ENCODE assay signal across 26 cellular contexts in the genomic region with DNA sequence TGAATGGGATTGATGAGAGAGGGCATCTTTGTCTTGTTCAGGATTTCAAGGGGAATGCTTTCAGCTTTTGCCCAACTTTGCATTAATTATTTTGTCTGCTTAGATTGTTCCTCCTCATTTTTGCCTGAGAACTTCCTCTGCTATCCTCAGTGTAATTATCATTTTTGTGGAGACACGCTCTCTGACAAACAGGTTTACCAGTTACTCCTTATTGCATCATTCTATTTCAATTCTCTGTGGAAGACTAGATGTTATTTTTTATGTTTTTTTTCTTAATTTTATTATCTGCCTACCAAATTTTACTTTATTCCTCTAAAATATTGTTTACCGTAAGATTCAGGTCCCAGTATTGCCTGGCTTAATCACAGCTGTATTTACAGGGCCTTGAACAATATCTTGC.
"Had no signal": no experiment of that assay in that cellular context is flagged by ENCODE, and none has a peak within 500 bp of the region (broad histone marks: within the 10 kb centered on the region; RNA-seq: fewer than 3 reads in every experiment).

No MANE protein-coding gene starts in this region.

- H3K4me1 Mint-ChIP-seq: activated naive CD4-positive, alpha-beta T cell treated with anti-CD3 and anti-CD28 coated beads, Interleukin-2, amount 10 ng/mL, durations not matched to agents 7 days and 5 days; activated naive CD8-positive, alpha-beta T cell treated with anti-CD3 and anti-CD28 coated beads for 36 hours had no signal

- H3K36me3 ChIP-seq: adrenal gland, breast epithelium had no signal

- H3K27ac Mint-ChIP-seq: activated CD8-positive, alpha-beta T cell treated with anti-CD3 and anti-CD28 coated beads for 36 hours; activated naive CD4-positive, alpha-beta T cell treated with anti-CD3 and anti-CD28 coated beads, Interleukin-2, amount 10 ng/mL, durations not matched to agents 7 days and 5 days; activated naive CD8-positive, alpha-beta T cell treated with anti-CD3 and anti-CD28 coated beads for 36 hours; activated T-cell treated with anti-CD3 and anti-CD28 coated beads, Interleukin-2, amount 50 U/mL, for 72 hours; activated T-helper 2 cell treated with anti-CD3 and anti-CD28 coated beads, Interferon-gamma antibody, Interleukin-2, Interleukin-4, amounts not matched to agents 10 μg/mL and 5 μg/mL and 100 μg/mL, durations not matched to agents 14 hours and 24 hours and 36 hours; T-helper 1 cell treated with Interleukin-12 subunit alpha and Interleukin-12 subunit beta and Interleukin-4 antibody, amounts not matched to agents 30 μg/mL and 1 μg/mL, for 36 hours had no signal

- H3K9me3 Mint-ChIP-seq: T-helper 1 cell treated with Interleukin-12 subunit alpha and Interleukin-12 subunit beta and Interleukin-4 antibody, amounts not matched to agents 30 μg/mL and 1 μg/mL, for 36 hours had no signal

- H3K4me3 Mint-ChIP-seq: activated CD8-positive, alpha-beta T cell treated with anti-CD3 and anti-CD28 coated beads for 36 hours; activated naive CD4-positive, alpha-beta T cell treated with anti-CD3 and anti-CD28 coated beads, Interleukin-2, amount 10 ng/mL, durations not matched to agents 7 days and 5 days; activated naive CD8-positive, alpha-beta T cell treated with anti-CD3 and anti-CD28 coated beads for 36 hours; activated T-cell treated with anti-CD3 and anti-CD28 coated beads, Interleukin-2, amount 50 U/mL, for 72 hours; T-helper 1 cell treated with Interleukin-12 subunit alpha and Interleukin-12 subunit beta and Interleukin-4 antibody, amounts not matched to agents 30 μg/mL and 1 μg/mL, for 36 hours had no signal

- H3K27me3 ChIP-seq: adrenal gland, breast epithelium had no signal

- H3K4me3 ChIP-seq: adrenal gland, breast epithelium had no signal

- FAIRE-seq: RCC 7860 had no signal

- H3K27me3 Mint-ChIP-seq: activated CD8-positive, alpha-beta T cell treated with anti-CD3 and anti-CD28 coated beads for 36 hours; activated naive CD4-positive, alpha-beta T cell treated with anti-CD3 and anti-CD28 coated beads, Interleukin-2, amount 10 ng/mL, durations not matched to agents 7 days and 5 days; activated naive CD8-positive, alpha-beta T cell treated with anti-CD3 and anti-CD28 coated beads for 36 hours had no signal

- DNase-seq: activated CD4-positive, alpha-beta T cell treated with anti-CD3 and anti-CD28 coated beads for 4 hours; activated CD8-positive, alpha-beta memory T cell treated with anti-CD3 and anti-CD28 coated beads, Interleukin-2, amount 50 U/mL, for 4 hours; activated CD8-positive, alpha-beta T cell treated with anti-CD3 and anti-CD28 coated beads for 36 hours; activated gamma-delta T cell treated with Interleukin-2 at 50 U/mL for 16 hours; activated naive CD4-positive, alpha-beta T cell treated with anti-CD3 and anti-CD28 coated beads, Interleukin-2, amount 10 ng/mL, durations not matched to agents 7 days and 5 days; activated naive CD8-positive, alpha-beta T cell treated with anti-CD3 and anti-CD28 coated beads for 36 hours; activated T-cell treated with anti-CD3 and anti-CD28 coated beads, Interleukin-2, amount 50 U/mL, for 72 hours; adrenal gland; anterior cingulate cortex; caudate nucleus; Kasumi-1; MV-4-11; NCI-H1092 treated with DMSO at 0.1 percent for 48 hours; NCI-H1417 treated with DMSO at 0.1 percent for 48 hours; NCI-H1694 treated with DMSO at 0.1 percent for 48 hours; NCI-H2029 treated with DMSO at 0.1 percent for 48 hours; NCI-H345; NCI-H510A; NCI-H526 treated with DMSO at 0.1 percent for 48 hours; NK-92 treated with Interleukin-12 subunit alpha and Interleukin-12 subunit beta, amount 100 ng/mL, for 24 hours; SHP77 had no signal

- H3K4me1 ChIP-seq: adrenal gland, breast epithelium had no signal

- H3K27ac ChIP-seq: adrenal gland, breast epithelium had no signal

- ATAC-seq: activated CD4-positive, CD25-positive, alpha-beta regulatory T cell treated with anti-CD3 and anti-CD28 coated beads, Interleukin-2, amount 50 U/mL, for 24 hours; activated CD8-positive, alpha-beta T cell treated with anti-CD3 and anti-CD28 coated beads for 36 hours; activated T-cell treated with anti-CD3 and anti-CD28 coated beads, Interleukin-2, amount 50 U/mL, for 72 hours had no signal

- H3K9me3 ChIP-seq: adrenal gland, breast epithelium had no signal

- H3K36me3 Mint-ChIP-seq: activated naive CD4-positive, alpha-beta T cell treated with anti-CD3 and anti-CD28 coated beads, Interleukin-2, amount 10 ng/mL, durations not matched to agents 7 days and 5 days; activated naive CD8-positive, alpha-beta T cell treated with anti-CD3 and anti-CD28 coated beads for 36 hours had no signal
